1 cellular context compared by ENCODE assay signal in the genomic region with DNA sequence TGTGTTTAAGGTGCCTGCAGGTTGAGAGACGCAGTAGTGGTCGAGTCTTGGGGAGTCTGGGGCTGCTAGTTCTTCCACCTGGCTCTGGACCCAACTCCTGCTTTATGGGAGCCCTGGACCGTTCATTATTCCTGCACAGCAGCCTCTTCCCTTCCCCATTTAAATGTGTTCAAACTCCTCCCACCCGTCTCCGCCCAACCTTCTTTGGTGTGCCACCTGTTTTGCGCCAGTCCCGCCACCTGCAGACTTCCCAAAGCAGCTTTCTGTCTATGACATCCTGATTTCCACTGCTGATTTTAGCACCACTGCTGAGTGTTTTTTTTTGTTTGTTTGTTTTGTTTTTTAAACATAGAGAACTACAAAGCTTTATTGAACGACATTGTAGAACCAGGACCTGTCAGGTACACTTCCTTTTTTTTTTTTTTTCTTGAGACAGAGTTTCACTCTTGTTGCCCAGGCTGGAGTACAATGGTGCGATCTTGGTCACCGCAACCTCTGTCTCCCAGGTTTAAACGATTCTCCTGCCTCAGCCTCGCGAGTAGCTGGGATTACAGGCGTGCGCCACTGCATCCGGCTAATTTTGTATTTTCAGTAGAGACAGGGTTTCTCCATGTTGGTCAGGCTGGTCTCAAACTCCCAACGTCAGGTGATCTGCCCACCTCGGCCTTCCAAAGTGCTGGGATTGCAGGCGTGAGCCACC.
A peak's percentile ranks its signal among the peaks of the same experiment; 100 is the strongest.
TF ChIP-seq lines count a peak whose summit lies in the region.

No MANE protein-coding gene starts in this region.

TF ChIP-seq in HepG2, 621 proteins besides CTCF, POLR2A, EP300 and RAD21:
- peak; percentile 20; the same call in 1 of the 2 replicates for TF ChIP-seq ZBTB33 (CRISPR knock-in tag; IDR thresholded peaks at IDR 0.05)
- no peak for TF ChIP-seq NR3C1 (CRISPR knock-in tag; IDR thresholded peaks at IDR 0.05)
TF ChIP-seq in HepG2: peak in this region for 1.
